In genomic region chr2:74908763-74909444, GRCh38 we compare ENCODE assay signal across 1 cellular context.
TF ChIP-seq lines count a peak whose summit lies in the region.

No MANE protein-coding gene starts in this region.

TF ChIP-seq in IMR-90, 13 proteins besides CTCF, POLR2A, EP300 and RAD21 (continued from another document):
- TF ChIP-seq SMC3 (IDR thresholded peaks at IDR 0.05; ENCODE audit: low read depth, low read length), result no peak
TF ChIP-seq in IMR-90: peak in this region for 0.
